ENCODE assay signal across 24 cellular contexts in the genomic region with DNA sequence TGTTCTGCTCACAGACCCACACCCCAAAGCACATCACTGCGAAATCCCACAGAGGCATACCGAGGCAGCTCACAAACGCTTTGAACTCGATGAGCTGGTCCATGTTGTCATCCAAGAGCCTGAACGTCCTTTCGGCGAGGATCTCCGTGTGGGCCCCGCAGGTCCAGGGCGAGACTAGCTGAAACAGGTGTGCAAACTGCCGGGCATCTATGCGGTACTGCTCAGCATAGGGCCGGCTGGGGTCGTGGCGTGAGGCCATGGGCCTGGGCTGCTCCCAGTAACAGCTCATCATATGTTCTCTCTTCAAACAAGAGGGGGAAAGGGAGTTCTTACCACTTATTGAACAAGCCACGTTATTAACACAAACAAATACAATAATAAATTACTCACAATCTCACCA.
"Had no signal": no experiment of that assay in that cellular context is flagged by ENCODE, and none has a peak within 500 bp of the region (broad histone marks: within the 10 kb centered on the region; RNA-seq: fewer than 3 reads in every experiment).

No MANE protein-coding gene starts in this region.

- ATAC-seq: left lung; lower lobe of right lung; natural killer cell; sciatic nerve; stimulated activated naive CD8-positive, alpha-beta T cell treated with anti-CD3 and anti-CD28 coated beads, Interleukin-15, amount 100 ng/mL, for 72 hours had no signal

- H3K36me3 Mint-ChIP-seq: natural killer cell had no signal

- H3K9me3 ChIP-seq: esophagus squamous epithelium, left lung, lower lobe of right lung, ovary, thyroid gland had no signal

- DNase-seq: dermis blood vessel endothelial cell; effector memory CD4-positive, alpha-beta T cell; erythroblast; esophagus squamous epithelium; foreskin melanocyte; kidney; left lung; lower lobe of right lung; natural killer cell; occipital lobe; ovary; posterior cingulate gyrus; stimulated activated CD4-positive, alpha-beta T cell treated with anti-CD3 and anti-CD28 coated beads, Interleukin-12 subunit alpha, Interleukin-12 subunit beta, amount 100 ng/mL, for 4 hours; stimulated activated CD4-positive, alpha-beta T cell treated with anti-CD3 and anti-CD28 coated beads, Interleukin-1b, Interleukin-23, amount 100 ng/mL, for 48 hours; stimulated activated CD4-positive, alpha-beta T cell treated with anti-CD3 and anti-CD28 coated beads, Interleukin-4, amount 100 ng/mL, for 1 hour; stimulated activated CD8-positive, alpha-beta memory T cell treated with anti-CD3 and anti-CD28 coated beads, Interleukin-4, amount 100 ng/mL, for 48 hours; stimulated activated naive CD4-positive, alpha-beta T cell; stimulated activated naive CD8-positive, alpha-beta T cell treated with anti-CD3 and anti-CD28 coated beads, Interleukin-15, amount 100 ng/mL, for 72 hours; thyroid gland; trophoblast cell had no signal

- H3K4me3 ChIP-seq: coronary artery, esophagus squamous epithelium, left lung, lower lobe of right lung, ovary, smooth muscle cell, thyroid gland had no signal

- H3K9me3 Mint-ChIP-seq: central memory CD8-positive, alpha-beta T cell; natural killer cell; stimulated activated naive CD8-positive, alpha-beta T cell treated with anti-CD3 and anti-CD28 coated beads, Interleukin-15, amount 100 ng/mL, for 72 hours had no signal

- H3K27me3 ChIP-seq: esophagus squamous epithelium, left lung, ovary, thyroid gland had no signal

- H3K4me1 Mint-ChIP-seq: central memory CD8-positive, alpha-beta T cell; natural killer cell; stimulated activated naive CD8-positive, alpha-beta T cell treated with anti-CD3 and anti-CD28 coated beads, Interleukin-15, amount 100 ng/mL, for 72 hours had no signal

- H3K27ac ChIP-seq: coronary artery, esophagus squamous epithelium, left lung, lower lobe of right lung, ovary, thyroid gland had no signal

- H3K4me1 ChIP-seq: esophagus squamous epithelium, left lung, lower lobe of right lung, thyroid gland had no signal

- H3K27ac Mint-ChIP-seq: natural killer cell had no signal

- H3K27me3 Mint-ChIP-seq: central memory CD8-positive, alpha-beta T cell; stimulated activated naive CD8-positive, alpha-beta T cell treated with anti-CD3 and anti-CD28 coated beads, Interleukin-15, amount 100 ng/mL, for 72 hours had no signal

- H3K4me2 ChIP-seq: smooth muscle cell had no signal

- H3K4me3 Mint-ChIP-seq: central memory CD8-positive, alpha-beta T cell; natural killer cell; stimulated activated naive CD8-positive, alpha-beta T cell treated with anti-CD3 and anti-CD28 coated beads, Interleukin-15, amount 100 ng/mL, for 72 hours had no signal

- H3K36me3 ChIP-seq: ovary, thyroid gland had no signal
